13 cellular contexts compared by ENCODE assay signal in the genomic region with DNA sequence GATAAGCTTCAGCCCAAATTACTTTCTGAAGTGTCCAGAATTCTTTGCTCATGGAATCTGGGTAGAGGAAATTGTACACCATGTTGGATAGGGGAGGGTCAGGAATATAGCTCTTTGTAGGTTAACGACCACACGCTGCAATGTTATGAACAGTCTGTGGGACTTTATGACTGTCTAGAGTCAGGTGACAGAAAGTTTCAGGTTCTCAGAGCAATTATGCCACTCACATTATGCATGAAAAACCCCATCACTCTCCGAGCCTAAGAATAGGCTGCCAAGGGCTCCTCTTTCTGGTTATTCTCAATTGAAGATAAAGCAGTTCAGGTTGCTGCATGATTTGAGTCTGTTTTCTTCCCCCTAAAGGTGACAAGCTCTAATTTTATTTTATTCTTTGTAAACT.
DNase-seq lines count a peak whose midpoint lies in the region; ATAC-seq, FAIRE-seq and TF ChIP-seq lines count a peak whose summit lies in the region.
"Had no signal": no experiment of that assay in that cellular context is flagged by ENCODE, and none has a peak within 500 bp of the region (broad histone marks: within the 10 kb centered on the region; RNA-seq: fewer than 3 reads in every experiment).

No MANE protein-coding gene starts in this region.

- no peak overlapping the region for H3K27ac Mint-ChIP-seq in CD8-positive, alpha-beta T cell
- H3K27ac Mint-ChIP-seq: dendritic cell treated with granulocyte-macrophage colony-stimulating factor and Interleukin-4, amounts not matched to agents 40 ng/mL and 50 ng/mL, for 4 days had no signal

- H3K9me3 ChIP-seq in CD8-positive, alpha-beta T cell (ENCODE audit: low read length), result no peaks in the 10 kb centered on the region

- no peaks in the 10 kb centered on the region for H3K27me3 ChIP-seq in CD8-positive, alpha-beta T cell (ENCODE audit: insufficient read depth, low read length)

- peaks cover under 1% of the 10 kb centered on the region for H3K27me3 Mint-ChIP-seq in CD8-positive, alpha-beta T cell (ENCODE audit: low read depth)
- H3K27me3 Mint-ChIP-seq: dendritic cell treated with granulocyte-macrophage colony-stimulating factor and Interleukin-4, amounts not matched to agents 40 ng/mL and 50 ng/mL, for 4 days had no signal

- H3K4me3 ChIP-seq in CD8-positive, alpha-beta T cell (ENCODE audit: low read depth, low read length), result no peak overlapping the region
- H3K4me3 ChIP-seq: GM23248 had no signal

- intact Hi-C loops in CD8-positive, alpha-beta T cell (cut with DNase I, micrococcal nuclease), result no loop called here

- H3K27ac ChIP-seq in CD8-positive, alpha-beta T cell (ENCODE audit: low read depth, low read length), result no peak overlapping the region
- H3K27ac ChIP-seq: GM23248 had no signal

- no peaks in the 10 kb centered on the region for H3K4me1 Mint-ChIP-seq in CD8-positive, alpha-beta T cell (ENCODE audit: low read depth)

- DNase-seq in GM12891 (ENCODE audit: insufficient read length, low spot score) (no peak), nucleus accumbens (lab: John Stamatoyannopoulos, UW) (no peak), COLO668 (lab: John Stamatoyannopoulos, UW; ENCODE audit: unreplicated experiment) (no peak)
- DNase-seq in activated CD4-positive, CD25-positive, alpha-beta regulatory T cell (lab: John Stamatoyannopoulos, UW), result no peak
- no peak for DNase-seq in CD8-positive, alpha-beta T cell
- DNase-seq: ACHN, DMS53, GM23248, KG1 had no signal

- no peaks in the 10 kb centered on the region for H3K36me3 ChIP-seq in CD8-positive, alpha-beta T cell (ENCODE audit: insufficient read depth, low read length)

- CTCF ChIA-PET in CD8-positive, alpha-beta T cell (lab: Charles Lee), result interaction anchor here (0.9 kb wide), 1 partner anchor 12 kb away, joined by 3 read pairs; no protein-coding TSS in a partner anchor

- no peaks in the 10 kb centered on the region for H3K4me1 ChIP-seq in CD8-positive, alpha-beta T cell (ENCODE audit: insufficient read depth, low read length)

- TF ChIP-seq POLR2A in GM12891 (IDR thresholded peaks at IDR 0.05; ENCODE audit: low read depth, low read length), result no peak

- no peak overlapping the region for H3K4me3 Mint-ChIP-seq in CD8-positive, alpha-beta T cell
- H3K4me3 Mint-ChIP-seq: dendritic cell treated with granulocyte-macrophage colony-stimulating factor and Interleukin-4, amounts not matched to agents 40 ng/mL and 50 ng/mL, for 4 days had no signal

- no peaks in the 10 kb centered on the region for H3K36me3 Mint-ChIP-seq in CD8-positive, alpha-beta T cell

- FAIRE-seq in GM12891 (lab: Jason Lieb, UNC), result peak; percentile 26

- TF ChIP-seq CTCF in CD8-positive, alpha-beta T cell (IDR thresholded peaks at IDR 0.05), result no peak

- peak; percentile 98 for ATAC-seq in GM19351 (IDR thresholded peaks at IDR 0.05; ENCODE audit: unreplicated experiment)
- ATAC-seq in HG02610 (IDR thresholded peaks at IDR 0.05; ENCODE audit: unreplicated experiment), result peak; percentile 99
- ATAC-seq in HG03196 (IDR thresholded peaks at IDR 0.05; ENCODE audit: unreplicated experiment), result peak; percentile 86
- ATAC-seq in CD8-positive, alpha-beta T cell, result no peak

- POLR2A ChIA-PET in CD8-positive, alpha-beta T cell (lab: Charles Lee), result no interaction called here

- H3K9me3 Mint-ChIP-seq in CD8-positive, alpha-beta T cell, result peaks cover 9% of the 10 kb centered on the region

TF ChIP-seq in GM12891, 5 proteins besides CTCF, POLR2A, EP300 and RAD21:
- peak; percentile 88 for TF ChIP-seq POU2F2 (IDR thresholded peaks at IDR 0.05; ENCODE audit: low read depth, low read length)
- no peak for TF ChIP-seq POLR2AphosphoS5 (IDR thresholded peaks at IDR 0.05; ENCODE audit: low read depth, low read length)
- no peak for TF ChIP-seq SPI1 (IDR thresholded peaks at IDR 0.05; ENCODE audit: low read depth, low read length)
- TF ChIP-seq TAF1 (IDR thresholded peaks at IDR 0.05; ENCODE audit: low read depth, low read length), result no peak
